Comparison of ENCODE assay signal across 11 cellular contexts in genomic region chr2:12217206-12217605, GRCh38.
"Had no signal": no experiment of that assay in that cellular context is flagged by ENCODE, and none has a peak within 500 bp of the region (broad histone marks: within the 10 kb centered on the region; RNA-seq: fewer than 3 reads in every experiment).

No MANE protein-coding gene starts in this region.

- H3K4me1 ChIP-seq: HAP-1 had no signal

- H3K9ac ChIP-seq: GM23248, KMS-11 had no signal

- H3K4me3 ChIP-seq: GM23248, HAP-1 had no signal

- H3K27ac ChIP-seq: GM23248, HL-60, KMS-11 had no signal

- H3K4me3 Mint-ChIP-seq: HFFc6, IgD-negative memory B cell had no signal

- H2AFZ ChIP-seq: GM23248 had no signal

- H3K27ac Mint-ChIP-seq: HFFc6, IgD-negative memory B cell had no signal

- H3K4me2 ChIP-seq: KMS-11 had no signal

- H3K36me3 ChIP-seq: HAP-1 had no signal

- ATAC-seq: HCT116, HepG2 had no signal

- H3K27me3 Mint-ChIP-seq: IgD-negative memory B cell had no signal

- DNase-seq: GM23248, GOT3, H7, HFFc6, KBM-7 had no signal

- H3K9me3 Mint-ChIP-seq: HFFc6 had no signal

- H3K9me3 ChIP-seq: HAP-1 had no signal
